ENCODE assay signal across 8 cellular contexts in genomic region chr2:95208101-95208500, GRCh38. TPM values are rescaled to one million over a fixed set of nuclear protein-coding genes. Genes with fewer than 3 reads are reported as not detected.
DNase-seq lines count a peak whose midpoint lies in the region; ATAC-seq and TF ChIP-seq lines count a peak whose summit lies in the region.

No MANE protein-coding gene starts in this region.

- H3K9me3 ChIP-seq in WERI-Rb-1 (ENCODE audit: severe bottlenecking) (peaks cover 11% of the 10 kb centered on the region), skeletal muscle tissue (ENCODE audit: control insufficient read depth in 3 of 3, low read length in 3 of 3) (peaks cover 2 to 18% (median 6%) of the 10 kb centered on the region in 3 donors)

- H3K36me3 ChIP-seq in WERI-Rb-1 = peaks cover 42% of the 10 kb centered on the region
- peaks cover 16 to 35% (median 25%) of the 10 kb centered on the region in 3 donors for H3K36me3 ChIP-seq in skeletal muscle tissue (ENCODE audit: control insufficient read depth in 3 of 3, insufficient read depth in 3 of 3, low read length in 3 of 3)

- H3K27ac ChIP-seq in WERI-Rb-1 (no peak overlapping the region), foreskin keratinocyte (peak overlapping the region; percentile 81), skeletal muscle tissue (ENCODE audit: low read depth, low read length) (no peak overlapping the region)

- H3K9ac ChIP-seq in skeletal muscle tissue (ENCODE audit: low read depth in 1 of 3, low read length in 3 of 3) = peak overlapping the region in 2 of 3 donors; percentile 76 to 79

- H3K4me3 ChIP-seq in GM12865 (ENCODE audit: low read depth, low read length) (peak overlapping the region; percentile 61), WERI-Rb-1 (ENCODE audit: low read depth, low read length) (peak overlapping the region; percentile 75), skeletal muscle tissue (ENCODE audit: low read length in 3 of 3) (peak overlapping the region; percentile 73 to 86 (median 85))

- ATAC-seq in foreskin keratinocyte = peak; percentile 46
- ATAC-seq in HG03135 (IDR thresholded peaks at IDR 0.05; ENCODE audit: unreplicated experiment) = no peak
- ATAC-seq in GM19467 (IDR thresholded peaks at IDR 0.05; ENCODE audit: unreplicated experiment) = no peak
- no peak for ATAC-seq in HG02623 (IDR thresholded peaks at IDR 0.05; ENCODE audit: unreplicated experiment)

- DNase-seq in GM12865 (ENCODE audit: low read depth) (no peak), WERI-Rb-1 (no peak), foreskin keratinocyte (peak; percentile 67 to 83), HT-29 (ENCODE audit: low spot score) (no peak)

- H3K27me3 ChIP-seq in WERI-Rb-1 (ENCODE audit: insufficient read depth, low read depth, severe bottlenecking) (no peaks in the 10 kb centered on the region), foreskin keratinocyte (no peaks in the 10 kb centered on the region), skeletal muscle tissue (ENCODE audit: control insufficient read depth in 3 of 3, insufficient read depth in 3 of 3, low read length in 3 of 3) (no peaks in the 10 kb centered on the region)

- no peak for TF ChIP-seq CTCF in GM12865 (IDR thresholded peaks at IDR 0.05; ENCODE audit: insufficient read depth, low read depth, low read length, missing control alignments)
- no peak for TF ChIP-seq CTCF in WERI-Rb-1 (IDR thresholded peaks at IDR 0.05; ENCODE audit: low read depth, low read length)
- no peak for TF ChIP-seq CTCF in foreskin keratinocyte (conservative IDR thresholded peaks at IDR 0.05)

- peaks cover 14% of the 10 kb centered on the region for H3K4me1 ChIP-seq in foreskin keratinocyte
- H3K4me1 ChIP-seq in skeletal muscle tissue (ENCODE audit: control insufficient read depth in 3 of 3, insufficient read depth in 3 of 3, low read length in 3 of 3) = peaks cover 0 to 10% (median 4%) of the 10 kb centered on the region in 3 donors

RNA-seq across cellular contexts. Expression of gene ZNF892, which starts 0.8 kb away (rescaled TPM):
- total RNA-seq in foreskin keratinocyte = 7.7 and 8.7 TPM in 2 replicates
- polyA plus RNA-seq in foreskin keratinocyte = 0.16 and 0.25 TPM in 2 replicates
- 4.7 TPM for total RNA-seq in skeletal muscle tissue
- not detected in 2 replicates for total RNA-seq in HT-29 (2014; rRNA removed; shearing (Covaris generic))

RNA-seq across cellular contexts. Expression of gene ZNF2, which starts 42.5 kb away (rescaled TPM):
- total RNA-seq in foreskin keratinocyte (3.8 and 4.1 TPM in 2 replicates), skeletal muscle tissue (8.4 TPM)
- 1.4 and 1.6 TPM in 2 replicates for polyA plus RNA-seq in foreskin keratinocyte
- total RNA-seq in HT-29 (2014; rRNA removed; shearing (Covaris generic)) = 0.69 and 0.70 TPM in 2 replicates

RNA-seq across cellular contexts. Expression of gene ZNF514, which starts 48.5 kb away (rescaled TPM):
- total RNA-seq in foreskin keratinocyte (7.1 and 9.6 TPM in 2 replicates), skeletal muscle tissue (22.4 TPM)
- 3.1 and 3.3 TPM in 2 replicates for polyA plus RNA-seq in foreskin keratinocyte
- total RNA-seq in HT-29 (2014; rRNA removed; shearing (Covaris generic)) = 5.4 and 5.6 TPM in 2 replicates

Comparison
In these comparisons a context has a peak if more than half of its experiments do, and no peak if none do; other contexts are left out.
1. DNase-seq: peak in foreskin keratinocyte (2 of 2); none in GM12865 (single experiment), WERI-Rb-1 (single experiment) and HT-29 (single experiment).
2. Peak in every context shown above with its lines, with median percentiles within 50 percentile points of each other: H3K4me3 ChIP-seq.